Comparison of ENCODE assay signal across 8 cellular contexts in the genomic region with DNA sequence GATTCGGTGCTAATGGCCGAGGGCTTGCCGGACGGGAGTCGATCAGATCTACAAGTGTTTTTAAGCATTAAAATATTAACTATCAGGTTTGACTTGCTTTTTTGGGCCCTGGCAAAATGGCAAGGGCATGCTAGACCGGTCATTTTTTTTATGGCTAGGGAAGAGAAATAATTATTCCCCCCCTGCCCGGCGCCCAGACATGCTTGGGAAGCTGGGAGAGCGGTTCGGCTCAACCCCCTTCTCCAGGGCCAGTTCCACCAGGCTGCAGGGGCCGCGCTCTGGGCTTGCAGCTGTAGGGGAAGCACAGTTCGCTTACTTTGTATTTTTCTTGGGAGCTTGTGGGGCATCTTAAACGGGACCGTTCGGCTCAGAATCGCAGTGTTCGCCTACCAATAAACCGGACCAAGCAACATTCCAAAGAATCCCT. TPM values are rescaled to one million over a fixed set of nuclear protein-coding genes. Genes with fewer than 3 reads are reported as not detected.
DNase-seq lines count a peak whose midpoint lies in the region; ATAC-seq and TF ChIP-seq lines count a peak whose summit lies in the region.

No MANE protein-coding gene starts in this region.

- DNase-seq in GM23338 (ENCODE audit: low spot score), result peak; percentile 60
- no peak for DNase-seq in adipocyte (ENCODE audit: low read depth)
- DNase-seq in gastrocnemius medialis, result no peak
- no peak for DNase-seq in iPS-NIHi7 (ENCODE audit: extremely low spot score)

- TF ChIP-seq POLR2A in gastrocnemius medialis (IDR thresholded peaks at IDR 0.05), result no peak

- TF ChIP-seq CTCF in GM23338 (conservative IDR thresholded peaks at IDR 0.05; ENCODE audit: low read depth in 2 of 2) (no peak), gastrocnemius medialis (IDR thresholded peaks at IDR 0.05 in 4 of 5, conservative IDR thresholded peaks at IDR 0.05 in 1 of 5) (no peak)

- H3K9me3 Mint-ChIP-seq in GM23338, result peaks cover 3% of the 10 kb centered on the region; the same call in 1 of the 3 replicates

- no peaks in the 10 kb centered on the region for H3K27me3 ChIP-seq in GM23338 (ENCODE audit: insufficient read depth)
- no peaks in the 10 kb centered on the region for H3K27me3 ChIP-seq in adipocyte (replicated peaks; ENCODE audit: control insufficient read depth, insufficient read depth, low read length)
- H3K27me3 ChIP-seq in gastrocnemius medialis, result no peaks in the 10 kb centered on the region

- H3K27ac Mint-ChIP-seq in GM23338, result peak overlapping the region; percentile 88

- peak; percentile 1; the same call in 1 of the 3 replicates for ATAC-seq in GM23338
- ATAC-seq in gastrocnemius medialis, result no peak
- no peak for ATAC-seq in HG03520 (IDR thresholded peaks at IDR 0.05; ENCODE audit: unreplicated experiment)
- ATAC-seq in HG02763 (IDR thresholded peaks at IDR 0.05; ENCODE audit: unreplicated experiment), result no peak
- ATAC-seq in HG02885 (IDR thresholded peaks at IDR 0.05; ENCODE audit: poor library complexity, unreplicated experiment), result no peak

- H4K20me1 ChIP-seq in GM23338 (replicated peaks; ENCODE audit: insufficient read depth), result no peaks in the 10 kb centered on the region

- H3K4me3 ChIP-seq in GM23338 (peak overlapping the region; percentile 83), adipocyte (ENCODE audit: low read length) (peak overlapping the region; percentile 88), iPS-18c (ENCODE audit: insufficient read depth, low read depth, low read length) (peak overlapping the region; percentile 83), gastrocnemius medialis (peak overlapping the region; percentile 77 to 88 (median 82))

- H2AFZ ChIP-seq in GM23338, result no peak overlapping the region

- peaks cover 69% of the 10 kb centered on the region for H3K79me2 ChIP-seq in GM23338 (replicated peaks; ENCODE audit: insufficient read depth)

- H3K4me1 ChIP-seq in GM23338 (ENCODE audit: insufficient read depth) (peaks cover 46% of the 10 kb centered on the region), adipocyte (ENCODE audit: control insufficient read depth, insufficient read depth, low read length) (peaks cover 46% of the 10 kb centered on the region), gastrocnemius medialis (peaks cover 46 to 61% of the 10 kb centered on the region in 2 donors)

- intact Hi-C loops in gastrocnemius medialis (cut with DNase I; ENCODE audit: low total_unique reads), result loop anchor here (5.0 kb wide), 2 partner anchors 74 to 174 kb away; no protein-coding TSS in a partner anchor

- peaks cover 57% of the 10 kb centered on the region for H3K4me1 Mint-ChIP-seq in GM23338

- H3K9me3 ChIP-seq in adipocyte (ENCODE audit: control insufficient read depth, low read length) (no peaks in the 10 kb centered on the region), iPS-18c (ENCODE audit: control insufficient read depth, insufficient read depth, low read length) (no peaks in the 10 kb centered on the region), gastrocnemius medialis (no peaks in the 10 kb centered on the region)

- H3K4me3 Mint-ChIP-seq in GM23338, result peak overlapping the region; percentile 99

- H3K36me3 ChIP-seq in GM23338 (ENCODE audit: insufficient read depth), result no peaks in the 10 kb centered on the region
- no peaks in the 10 kb centered on the region for H3K36me3 ChIP-seq in adipocyte (ENCODE audit: control insufficient read depth, insufficient read depth, low read length, severe bottlenecking)
- H3K36me3 ChIP-seq in gastrocnemius medialis, result no peaks in the 10 kb centered on the region

- H3F3A ChIP-seq in GM23338 (replicated peaks; ENCODE audit: low read depth), result peaks cover 13% of the 10 kb centered on the region; the same call in 1 of the 2 replicates

- H3K27ac ChIP-seq in GM23338 (ENCODE audit: low read depth) (peak overlapping the region; percentile 98), gastrocnemius medialis (peak overlapping the region; percentile 90 to 96 (median 94))

- in situ Hi-C loops in gastrocnemius medialis (cut with MboI; ENCODE audit: low sequenced_read_pairs in 4 of 4), result no loop called here

- peaks cover 11% of the 10 kb centered on the region for H3K27me3 Mint-ChIP-seq in GM23338 (ENCODE audit: insufficient read depth, low read depth, poor library complexity)

- H3K9ac ChIP-seq in adipocyte (ENCODE audit: low read length), result peak overlapping the region; percentile 98

- peaks cover 35% of the 10 kb centered on the region for H3K36me3 Mint-ChIP-seq in GM23338 (ENCODE audit: low read depth)

- H3K9me2 ChIP-seq in GM23338 (ENCODE audit: insufficient read depth), result no peaks in the 10 kb centered on the region

- H3K4me2 ChIP-seq in GM23338, result peak overlapping the region; percentile 95

TF ChIP-seq in GM23338, 12 proteins besides CTCF, POLR2A, EP300 and RAD21:
- no peak for TF ChIP-seq ZNF331 (CRISPR knock-in tag; IDR thresholded peaks at IDR 0.05; ENCODE audit: low read depth)
- TF ChIP-seq ZNF114 (CRISPR knock-in tag; IDR thresholded peaks at IDR 0.05), result no peak
- TF ChIP-seq EZH2 (IDR thresholded peaks at IDR 0.05; ENCODE audit: low read depth, unreplicated experiment), result no peak
- TF ChIP-seq, protein P1, sequence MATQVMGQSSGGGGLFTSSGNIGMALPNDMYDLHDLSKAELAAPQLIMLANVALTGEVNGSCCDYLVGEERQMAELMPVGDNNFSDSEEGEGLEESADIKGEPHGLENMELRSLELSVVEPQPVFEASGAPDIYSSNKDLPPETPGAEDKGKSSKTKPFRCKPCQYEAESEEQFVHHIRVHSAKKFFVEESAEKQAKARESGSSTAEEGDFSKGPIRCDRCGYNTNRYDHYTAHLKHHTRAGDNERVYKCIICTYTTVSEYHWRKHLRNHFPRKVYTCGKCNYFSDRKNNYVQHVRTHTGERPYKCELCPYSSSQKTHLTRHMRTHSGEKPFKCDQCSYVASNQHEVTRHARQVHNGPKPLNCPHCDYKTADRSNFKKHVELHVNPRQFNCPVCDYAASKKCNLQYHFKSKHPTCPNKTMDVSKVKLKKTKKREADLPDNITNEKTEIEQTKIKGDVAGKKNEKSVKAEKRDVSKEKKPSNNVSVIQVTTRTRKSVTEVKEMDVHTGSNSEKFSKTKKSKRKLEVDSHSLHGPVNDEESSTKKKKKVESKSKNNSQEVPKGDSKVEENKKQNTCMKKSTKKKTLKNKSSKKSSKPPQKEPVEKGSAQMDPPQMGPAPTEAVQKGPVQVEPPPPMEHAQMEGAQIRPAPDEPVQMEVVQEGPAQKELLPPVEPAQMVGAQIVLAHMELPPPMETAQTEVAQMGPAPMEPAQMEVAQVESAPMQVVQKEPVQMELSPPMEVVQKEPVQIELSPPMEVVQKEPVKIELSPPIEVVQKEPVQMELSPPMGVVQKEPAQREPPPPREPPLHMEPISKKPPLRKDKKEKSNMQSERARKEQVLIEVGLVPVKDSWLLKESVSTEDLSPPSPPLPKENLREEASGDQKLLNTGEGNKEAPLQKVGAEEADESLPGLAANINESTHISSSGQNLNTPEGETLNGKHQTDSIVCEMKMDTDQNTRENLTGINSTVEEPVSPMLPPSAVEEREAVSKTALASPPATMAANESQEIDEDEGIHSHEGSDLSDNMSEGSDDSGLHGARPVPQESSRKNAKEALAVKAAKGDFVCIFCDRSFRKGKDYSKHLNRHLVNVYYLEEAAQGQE (IDR thresholded peaks at IDR 0.05; ENCODE audit: unreplicated experiment), result no peak
- no peak for TF ChIP-seq ETS1 (IDR thresholded peaks at IDR 0.05)
- TF ChIP-seq POLR2AphosphoS5 (IDR thresholded peaks at IDR 0.05; ENCODE audit: low read depth), result no peak; the same call in 1 of the 2 replicates
- no peak for TF ChIP-seq JUNB (IDR thresholded peaks at IDR 0.05; ENCODE audit: unreplicated experiment)
- no peak for TF ChIP-seq STAT1 (IDR thresholded peaks at IDR 0.05; ENCODE audit: unreplicated experiment)
- TF ChIP-seq EZH2phosphoT487 (IDR thresholded peaks at IDR 0.05; ENCODE audit: unreplicated experiment), result no peak

RNA-seq across cellular contexts. Expression of gene TCF7L2, which starts 3.0 kb away (rescaled TPM):
- total RNA-seq in GM23338 (2014; rRNA removed; shearing (Covaris generic)), result 27.0 and 32.2 TPM in 2 replicates
- polyA plus RNA-seq in GM23338 (2016; fragmentation: Nextera tagmentation; extraction: Ambion mirVana), result 80.8 and 89.7 TPM in 2 replicates
- total RNA-seq in gastrocnemius medialis, result 1 to 10 TPM; 4.6 to 5.1 (median 5.0) TPM
